In genomic region chr17:81017330-81017729, GRCh38 we compare ENCODE assay signal across 8 cellular contexts. TPM values are rescaled to one million over a fixed set of nuclear protein-coding genes. Genes with fewer than 3 reads are reported as not detected.
DNase-seq lines count a peak whose midpoint lies in the region; ATAC-seq, FAIRE-seq and TF ChIP-seq lines count a peak whose summit lies in the region.
"Not testable (repeated sequence)": the region's sequence is repeated elsewhere in the genome, so short reads cannot be mapped to it uniquely, and the experiment has no call there.

No MANE protein-coding gene starts in this region.

- not testable (repeated sequence) for ATAC-seq in CD4-positive, CD25-positive, alpha-beta regulatory T cell (ENCODE audit: low read depth in 2 of 2); T-helper 17 cell; activated CD8-positive, alpha-beta T cell treated with anti-CD3 and anti-CD28 coated beads, Interleukin-2, amount 10 ng/mL, durations not matched to agents 7 days and 5 days; K562; left ventricle myocardium superior; naive thymus-derived CD4-positive, alpha-beta T cell; upper lobe of right lung

- H3K27ac ChIP-seq in CD4-positive, CD25-positive, alpha-beta regulatory T cell (ENCODE audit: insufficient read depth, low read length, poor library complexity, severe bottlenecking) = peak overlapping the region; percentile 76
- H3K27ac ChIP-seq in K562 (ENCODE audit: extremely low read depth, low read depth, low read length) = peak overlapping the region; percentile 92
- H3K27ac ChIP-seq in naive thymus-derived CD4-positive, alpha-beta T cell (ENCODE audit: low read depth, low read length) = peak overlapping the region; percentile 80
- peak overlapping the region in 7 of 8 donors; percentile 62 to 88 (median 84) for H3K27ac ChIP-seq in spleen
- H3K27ac ChIP-seq in upper lobe of right lung = peak overlapping the region; percentile 77

- TF ChIP-seq EP300 in K562 (IDR thresholded peaks at IDR 0.05; ENCODE audit: low read length) = not testable (repeated sequence)

- not testable (repeated sequence) for DNase-seq in CD4-positive, CD25-positive, alpha-beta regulatory T cell; T-helper 17 cell; activated CD8-positive, alpha-beta T cell treated with anti-CD3 and anti-CD28 coated beads, Interleukin-2, amount 10 ng/mL, durations not matched to agents 7 days and 5 days; K562 (ENCODE audit: extremely low read depth in 1 of 4, low spot score in 3 of 4); naive thymus-derived CD4-positive, alpha-beta T cell
- DNase-seq in left ventricle myocardium superior (peak; percentile 10), spleen (peak; percentile 41), upper lobe of right lung (peak; percentile 26)

- TF ChIP-seq RAD21 in K562 (CRISPR knock-in tag; conservative IDR thresholded peaks at IDR 0.05 in 1 of 2, IDR thresholded peaks at IDR 0.05 in 1 of 2) = not testable (repeated sequence)

- not testable (repeated sequence) for H3K27me3 ChIP-seq in CD4-positive, CD25-positive, alpha-beta regulatory T cell (ENCODE audit: control insufficient read depth, insufficient read depth, low read length); K562 (ENCODE audit: control insufficient read depth in 2 of 2, insufficient read depth in 2 of 2, low read length in 2 of 2); naive thymus-derived CD4-positive, alpha-beta T cell (ENCODE audit: control insufficient read depth in 2 of 2, insufficient read depth in 2 of 2, low read length in 2 of 2); spleen (replicated peaks in 1 of 7); upper lobe of right lung

- H3K36me3 ChIP-seq in CD4-positive, CD25-positive, alpha-beta regulatory T cell (ENCODE audit: control insufficient read depth, insufficient read depth, low read length); K562 (ENCODE audit: control insufficient read depth, insufficient read depth, low read length); naive thymus-derived CD4-positive, alpha-beta T cell (ENCODE audit: control insufficient read depth in 2 of 3, insufficient read depth in 3 of 3, low read length in 3 of 3); spleen; upper lobe of right lung: not testable (repeated sequence)

- H3K4me1 ChIP-seq in CD4-positive, CD25-positive, alpha-beta regulatory T cell (ENCODE audit: control insufficient read depth, insufficient read depth, low read length, poor library complexity, severe bottlenecking) = peaks cover 22% of the 10 kb centered on the region
- H3K4me1 ChIP-seq in K562 (replicated peaks in 1 of 2; ENCODE audit: control insufficient read depth in 2 of 2, insufficient read depth in 2 of 2, low read length in 2 of 2) (peaks cover 38 to 49% of the 10 kb centered on the region in 2 experiments), spleen (peaks cover 11 to 45% (median 28%) of the 10 kb centered on the region in 6 donors), upper lobe of right lung (peaks cover 36% of the 10 kb centered on the region)
- H3K4me1 ChIP-seq in naive thymus-derived CD4-positive, alpha-beta T cell (ENCODE audit: control insufficient read depth in 2 of 2, insufficient read depth in 2 of 2, low read length in 2 of 2) = peaks cover 10 to 15% of the 10 kb centered on the region in 2 donors

- intact Hi-C loops in K562 (cut with micrococcal nuclease) = loop anchor here (5.0 to 10.0 kb wide), 2 partner anchors 80 to 217 kb away; partner anchors contain the start of genes NDUFAF8 and TEPSIN
- intact Hi-C loops in left ventricle myocardium superior (cut with micrococcal nuclease); naive thymus-derived CD4-positive, alpha-beta T cell (cut with micrococcal nuclease); spleen (cut with DNase I; ENCODE audit: low total_unique reads); upper lobe of right lung (cut with DNase I): not testable (repeated sequence)

- H3K36me3 Mint-ChIP-seq in CD4-positive, CD25-positive, alpha-beta regulatory T cell; T-helper 17 cell (ENCODE audit: low read depth): not testable (repeated sequence)
- H3K36me3 Mint-ChIP-seq in activated CD8-positive, alpha-beta T cell treated with anti-CD3 and anti-CD28 coated beads, Interleukin-2, amount 10 ng/mL, durations not matched to agents 7 days and 5 days (ENCODE audit: low read depth) = peaks cover 12% of the 10 kb centered on the region
- H3K36me3 Mint-ChIP-seq in naive thymus-derived CD4-positive, alpha-beta T cell = peaks cover 0 to 13% (median 12%) of the 10 kb centered on the region in 5 donors

- H4K20me1 ChIP-seq in K562 (replicated peaks; ENCODE audit: control insufficient read depth, insufficient read depth, low read length) = not testable (repeated sequence)

- POLR2A ChIA-PET in activated CD8-positive, alpha-beta T cell treated with anti-CD3 and anti-CD28 coated beads, Interleukin-2, amount 10 ng/mL, durations not matched to agents 7 days and 5 days (lab: Charles Lee) = interaction anchor here (0.5 to 1.8 kb wide), 10 partner anchors 8 to 563 kb away, joined by 3 to 6 read pairs (median 3); partner anchors contain the start of genes NDUFAF8 and TEPSIN
- POLR2A ChIA-PET in K562 (lab: Yijun Ruan, JAX) = interaction anchor here (0.6 to 1.8 kb wide), 6 partner anchors 10 to 186 kb away, joined by 3 to 4 read pairs (median 3); partner anchors contain the start of gene BAIAP2
- POLR2A ChIA-PET in naive thymus-derived CD4-positive, alpha-beta T cell (lab: Charles Lee) = interaction anchor here (0.8 to 2.9 kb wide), 8 partner anchors 8 to 916 kb away, joined by 3 to 20 read pairs (median 5); partner anchors contain the start of genes CHMP6 and GAA

- not testable (repeated sequence) for FAIRE-seq in K562 (lab: Jason Lieb, UNC)

- not testable (repeated sequence) for H3K9me3 ChIP-seq in CD4-positive, CD25-positive, alpha-beta regulatory T cell (ENCODE audit: control insufficient read depth in 2 of 2, low read length in 2 of 2); T-helper 17 cell (ENCODE audit: control insufficient read depth, low read length, poor library complexity, severe bottlenecking); K562 (replicated peaks; ENCODE audit: control insufficient read depth, insufficient read depth, low read depth, low read length); naive thymus-derived CD4-positive, alpha-beta T cell (ENCODE audit: control insufficient read depth in 2 of 3, low read length in 3 of 3); upper lobe of right lung
- H3K9me3 ChIP-seq in spleen = peaks cover 0 to 19% (median 10%) of the 10 kb centered on the region in 8 donors

- peaks cover 16 to 45% (median 24%) of the 10 kb centered on the region in 4 donors for H3K4me1 Mint-ChIP-seq in CD4-positive, CD25-positive, alpha-beta regulatory T cell
- H3K4me1 Mint-ChIP-seq in T-helper 17 cell = peaks cover 18% of the 10 kb centered on the region
- peaks cover 50% of the 10 kb centered on the region for H3K4me1 Mint-ChIP-seq in activated CD8-positive, alpha-beta T cell treated with anti-CD3 and anti-CD28 coated beads, Interleukin-2, amount 10 ng/mL, durations not matched to agents 7 days and 5 days (ENCODE audit: low read depth)
- peaks cover 20 to 48% (median 40%) of the 10 kb centered on the region in 7 donors for H3K4me1 Mint-ChIP-seq in naive thymus-derived CD4-positive, alpha-beta T cell

- peak overlapping the region; percentile 47 to 72; a peak in 3 of 4 replicates for H3K9ac ChIP-seq in K562 (ENCODE audit: insufficient read depth in 1 of 2, low read depth in 2 of 2, low read length in 2 of 2)

- not testable (repeated sequence) for H3K27me3 Mint-ChIP-seq in CD4-positive, CD25-positive, alpha-beta regulatory T cell; T-helper 17 cell; activated CD8-positive, alpha-beta T cell treated with anti-CD3 and anti-CD28 coated beads, Interleukin-2, amount 10 ng/mL, durations not matched to agents 7 days and 5 days (ENCODE audit: low read depth); naive thymus-derived CD4-positive, alpha-beta T cell

- H3K27ac Mint-ChIP-seq in CD4-positive, CD25-positive, alpha-beta regulatory T cell = peak overlapping the region; percentile 89 to 98 (median 93)
- peak overlapping the region; percentile 95 for H3K27ac Mint-ChIP-seq in T-helper 17 cell
- peak overlapping the region; percentile 94 for H3K27ac Mint-ChIP-seq in activated CD8-positive, alpha-beta T cell treated with anti-CD3 and anti-CD28 coated beads, Interleukin-2, amount 10 ng/mL, durations not matched to agents 7 days and 5 days
- H3K27ac Mint-ChIP-seq in naive thymus-derived CD4-positive, alpha-beta T cell = peak overlapping the region; percentile 92 to 99 (median 95)

- H3K4me3 ChIP-seq in CD4-positive, CD25-positive, alpha-beta regulatory T cell (ENCODE audit: low read depth, low read length) = peak overlapping the region; percentile 82
- H3K4me3 ChIP-seq in K562, upper lobe of right lung: not testable (repeated sequence)
- peak overlapping the region; percentile 74 for H3K4me3 ChIP-seq in naive thymus-derived CD4-positive, alpha-beta T cell (ENCODE audit: low read length)
- peak overlapping the region in 1 of 8 donors; percentile 66 for H3K4me3 ChIP-seq in spleen

- WGBS in K562 (ENCODE audit: insufficient coverage, low coverage, missing lambda C conversion rate) = 85% methylated on average over 4 of the region's 4 CpGs
- 88 to 98% (median 97%) methylated on average over 4 of the region's 4 CpGs for WGBS in spleen, 5 donors

- H3K79me2 ChIP-seq in K562 (ENCODE audit: control insufficient read depth, insufficient read depth, low read length) = peaks cover 21% of the 10 kb centered on the region; the same call in 2 of the 3 replicates

- in situ Hi-C loops in K562 (cut with MboI) = not testable (repeated sequence)

- TF ChIP-seq POLR2A in K562 (conservative IDR thresholded peaks at IDR 0.05); spleen (IDR thresholded peaks at IDR 0.05): not testable (repeated sequence)

- not testable (repeated sequence) for H2AFZ ChIP-seq in K562 (ENCODE audit: low read depth, low read length)

- H3K4me3 Mint-ChIP-seq in CD4-positive, CD25-positive, alpha-beta regulatory T cell = peak overlapping the region; percentile 86 to 93 (median 90)
- H3K4me3 Mint-ChIP-seq in T-helper 17 cell = not testable (repeated sequence)
- H3K4me3 Mint-ChIP-seq in activated CD8-positive, alpha-beta T cell treated with anti-CD3 and anti-CD28 coated beads, Interleukin-2, amount 10 ng/mL, durations not matched to agents 7 days and 5 days = peak overlapping the region; percentile 74
- H3K4me3 Mint-ChIP-seq in naive thymus-derived CD4-positive, alpha-beta T cell = peak overlapping the region in 9 of 10 donors; percentile 20 to 90 (median 86)

- H3K4me2 ChIP-seq in K562 (ENCODE audit: insufficient read depth, low read length) = peak overlapping the region; percentile 97; the same call in 1 of the 2 replicates

- not testable (repeated sequence) for BruUV-seq in K562 (replicated peaks; lab: Mats Ljungman, UMichigan)

- not testable (repeated sequence) for H3K9me1 ChIP-seq in K562 (ENCODE audit: control insufficient read depth, insufficient read depth, low read length)

- not testable (repeated sequence) for H3K9me3 Mint-ChIP-seq in CD4-positive, CD25-positive, alpha-beta regulatory T cell
- peaks cover 16% of the 10 kb centered on the region for H3K9me3 Mint-ChIP-seq in activated CD8-positive, alpha-beta T cell treated with anti-CD3 and anti-CD28 coated beads, Interleukin-2, amount 10 ng/mL, durations not matched to agents 7 days and 5 days (ENCODE audit: insufficient read depth)
- H3K9me3 Mint-ChIP-seq in naive thymus-derived CD4-positive, alpha-beta T cell = peaks cover 0 to 12% (median 2%) of the 10 kb centered on the region in 11 donors

- TF ChIP-seq CTCF in K562 (IDR thresholded peaks at IDR 0.05 in 2 of 3, conservative IDR thresholded peaks at IDR 0.05 in 1 of 3; ENCODE audit: insufficient read depth in 2 of 3, low read depth in 1 of 3, low read length in 3 of 3); spleen (IDR thresholded peaks at IDR 0.05 in 8 of 11, conservative IDR thresholded peaks at IDR 0.05 in 3 of 11); upper lobe of right lung (IDR thresholded peaks at IDR 0.05): not testable (repeated sequence)

- CTCF ChIA-PET in activated CD8-positive, alpha-beta T cell treated with anti-CD3 and anti-CD28 coated beads, Interleukin-2, amount 10 ng/mL, durations not matched to agents 7 days and 5 days (lab: Charles Lee) = interaction anchor here (1.3 to 2.9 kb wide), 2 partner anchors 29 to 85 kb away, joined by 7 to 14 read pairs; no protein-coding TSS in a partner anchor
- CTCF ChIA-PET in K562 (lab: Yijun Ruan, JAX; ENCODE audit: low intra/inter-chr PET ratio) = not testable (repeated sequence)
- CTCF ChIA-PET in naive thymus-derived CD4-positive, alpha-beta T cell (lab: Charles Lee) = interaction anchor here (1.1 to 1.7 kb wide), 3 partner anchors 19 to 590 kb away, joined by 3 to 6 read pairs (median 3); no protein-coding TSS in a partner anchor

RNA-seq across cellular contexts. Expression of gene BAIAP2, which starts 17.6 kb away (rescaled TPM):
- 6.8 TPM for total RNA-seq in CD4-positive, CD25-positive, alpha-beta regulatory T cell
- polyA plus RNA-seq in CD4-positive, CD25-positive, alpha-beta regulatory T cell = 1 to 10 TPM; 1.5 to 3.8 (median 1.7) TPM
- total RNA-seq in T-helper 17 cell (10 to 100 TPM; 11.0 to 13.9 TPM), K562 (2014; rRNA removed) (26.7 and 31.9 TPM in 2 replicates), K562 (2014; rRNA removed; fragmentation: Illumina TruSeq; extraction: Trizol) (14.2 and 17.7 TPM in 2 replicates), K562 (2015; rRNA removed; fragmentation: Illumina TruSeq; extraction: Trizol) (18.4 and 21.2 TPM in 2 replicates), K562 (2021) (44.7 and 51.6 TPM in 2 replicates), left ventricle myocardium superior (32.7 TPM), spleen (10 to 100 TPM; 12.7 to 33.2 (median 23.4) TPM), upper lobe of right lung (139 TPM)
- 1 to 10 TPM; 5.0 to 5.8 TPM for total RNA-seq in activated CD8-positive, alpha-beta T cell treated with anti-CD3 and anti-CD28 coated beads, Interleukin-2, amount 10 ng/mL, durations not matched to agents 7 days and 5 days
- 69.8 and 141 TPM in 2 replicates for total RNA-seq in K562 (2011; cell fraction: chromatin; rRNA removed; ENCODE audit: low replicate concordance)
- total RNA-seq in K562 (2011; cell fraction: nucleolus; rRNA removed) = 54.5 and 61.0 TPM in 2 replicates
- total RNA-seq in K562 (2011; cell fraction: nucleoplasm; rRNA removed) = 40.5 and 42.0 TPM in 2 replicates
- polyA plus RNA-seq in K562 (2011; rRNA removed) (9.8 and 13.6 TPM in 2 replicates), K562 (2014; fragmentation: Illumina TruSeq; extraction: Trizol) (20.7 and 30.0 TPM in 2 replicates), K562 (2014; fragmentation: Nextera tagmentation; extraction: Ambion mirVana) (1 to 10 TPM; 2.3 to 2.4 TPM), K562 (2014; rRNA removed) (17.3 and 23.2 TPM in 2 replicates), spleen (10 to 100 TPM in 1 of 3 donors, 1 to 10 TPM in 2; 2.8 to 11.8 (median 4.4) TPM)
- 9.8 and 28.7 TPM in 2 replicates for polyA plus RNA-seq in K562 (2011; cell fraction: cytosol; rRNA removed)
- 37.7 and 77.3 TPM in 2 replicates for polyA plus RNA-seq in K562 (2011; cell fraction: nucleus; rRNA removed)
- polyA plus RNA-seq in K562 (2012) = 37.1 and 42.6 TPM in 2 replicates
- polyA minus RNA-seq in K562 (2011; rRNA and poly(A)+ RNA removed) = 11.9 and 13.6 TPM in 2 replicates
- polyA minus RNA-seq in K562 (2011; cell fraction: cytosol; rRNA and poly(A)+ RNA removed) = 22.8 and 24.8 TPM in 2 replicates
- 38.3 and 38.6 TPM in 2 replicates for polyA minus RNA-seq in K562 (2011; cell fraction: nucleus; rRNA and poly(A)+ RNA removed)
- 10 to 100 TPM in 3 of 5 experiments, 1 to 10 TPM in 2; 7.3 to 13.7 (median 12.3) TPM for total RNA-seq in naive thymus-derived CD4-positive, alpha-beta T cell
- polyA plus RNA-seq in naive thymus-derived CD4-positive, alpha-beta T cell = 1 to 10 TPM; 3.2 to 4.9 TPM

RNA-seq across cellular contexts. Expression of gene CHMP6, which starts 25.7 kb away (rescaled TPM):
- 25.5 TPM for total RNA-seq in CD4-positive, CD25-positive, alpha-beta regulatory T cell
- 10 to 100 TPM; 37.6 to 43.5 (median 39.8) TPM for polyA plus RNA-seq in CD4-positive, CD25-positive, alpha-beta regulatory T cell
- total RNA-seq in T-helper 17 cell (10 to 100 TPM; 21.0 to 25.6 TPM), K562 (2014; rRNA removed) (10.3 and 12.9 TPM in 2 replicates), K562 (2014; rRNA removed; fragmentation: Illumina TruSeq; extraction: Trizol) (14.4 and 15.7 TPM in 2 replicates), K562 (2015; rRNA removed; fragmentation: Illumina TruSeq; extraction: Trizol) (12.7 and 13.8 TPM in 2 replicates), K562 (2021) (25.6 and 26.8 TPM in 2 replicates), left ventricle myocardium superior (19.5 TPM), spleen (10 to 100 TPM; 23.0 to 35.7 (median 31.5) TPM), upper lobe of right lung (29.9 TPM)
- 10 to 100 TPM; 32.4 to 35.5 TPM for total RNA-seq in activated CD8-positive, alpha-beta T cell treated with anti-CD3 and anti-CD28 coated beads, Interleukin-2, amount 10 ng/mL, durations not matched to agents 7 days and 5 days
- 33.8 and 66.2 TPM in 2 replicates for total RNA-seq in K562 (2011; cell fraction: chromatin; rRNA removed; ENCODE audit: low replicate concordance)
- 40.5 and 47.9 TPM in 2 replicates for total RNA-seq in K562 (2011; cell fraction: nucleolus; rRNA removed)
- 22.9 and 24.6 TPM in 2 replicates for total RNA-seq in K562 (2011; cell fraction: nucleoplasm; rRNA removed)
- polyA plus RNA-seq in K562 (2011; rRNA removed) (8.0 and 13.4 TPM in 2 replicates), K562 (2014; fragmentation: Illumina TruSeq; extraction: Trizol) (11.4 and 15.5 TPM in 2 replicates), K562 (2014; fragmentation: Nextera tagmentation; extraction: Ambion mirVana) (1 to 10 TPM in 1 of 2 experiments, under 1 TPM in 1; 0.25 to 1.8 TPM), K562 (2014; rRNA removed) (28.3 and 30.4 TPM in 2 replicates), spleen (10 to 100 TPM; 24.0 to 41.1 (median 25.4) TPM)
- 10.5 and 35.5 TPM in 2 replicates for polyA plus RNA-seq in K562 (2011; cell fraction: cytosol; rRNA removed)
- polyA plus RNA-seq in K562 (2011; cell fraction: nucleus; rRNA removed) = 10.7 and 20.1 TPM in 2 replicates
- polyA plus RNA-seq in K562 (2012) = 13.7 and 20.1 TPM in 2 replicates
- polyA minus RNA-seq in K562 (2011; rRNA and poly(A)+ RNA removed) = 11.2 and 15.9 TPM in 2 replicates
- 5.0 and 8.7 TPM in 2 replicates for polyA minus RNA-seq in K562 (2011; cell fraction: cytosol; rRNA and poly(A)+ RNA removed)
- 13.5 and 13.7 TPM in 2 replicates for polyA minus RNA-seq in K562 (2011; cell fraction: nucleus; rRNA and poly(A)+ RNA removed)
- total RNA-seq in naive thymus-derived CD4-positive, alpha-beta T cell = 10 to 100 TPM; 26.4 to 49.9 (median 41.7) TPM
- 10 to 100 TPM; 49.8 to 55.4 TPM for polyA plus RNA-seq in naive thymus-derived CD4-positive, alpha-beta T cell
